In genomic region chr19:46132508-46133100, GRCh38 we compare ENCODE assay signal across 1 cellular context.
TF ChIP-seq lines count a peak whose summit lies in the region.

No MANE protein-coding gene starts in this region.

TF ChIP-seq in HEK293, 187 proteins besides CTCF, POLR2A, EP300 and RAD21 (continued from another document):
- TF ChIP-seq TSHZ1 (tag by site-specific recombination; IDR thresholded peaks at IDR 0.05; ENCODE audit: borderline replicate concordance) = no peak
- no peak for TF ChIP-seq ZFP41 (tag by site-specific recombination; IDR thresholded peaks at IDR 0.05; ENCODE audit: borderline replicate concordance)
- peak; percentile 7; the same call in 1 of the 2 replicates for TF ChIP-seq ZNF211 (tag by site-specific recombination; IDR thresholded peaks at IDR 0.05; ENCODE audit: low read depth)
- no peak for TF ChIP-seq ZNF350 (tag by site-specific recombination; IDR thresholded peaks at IDR 0.05)
- TF ChIP-seq, protein P1, sequence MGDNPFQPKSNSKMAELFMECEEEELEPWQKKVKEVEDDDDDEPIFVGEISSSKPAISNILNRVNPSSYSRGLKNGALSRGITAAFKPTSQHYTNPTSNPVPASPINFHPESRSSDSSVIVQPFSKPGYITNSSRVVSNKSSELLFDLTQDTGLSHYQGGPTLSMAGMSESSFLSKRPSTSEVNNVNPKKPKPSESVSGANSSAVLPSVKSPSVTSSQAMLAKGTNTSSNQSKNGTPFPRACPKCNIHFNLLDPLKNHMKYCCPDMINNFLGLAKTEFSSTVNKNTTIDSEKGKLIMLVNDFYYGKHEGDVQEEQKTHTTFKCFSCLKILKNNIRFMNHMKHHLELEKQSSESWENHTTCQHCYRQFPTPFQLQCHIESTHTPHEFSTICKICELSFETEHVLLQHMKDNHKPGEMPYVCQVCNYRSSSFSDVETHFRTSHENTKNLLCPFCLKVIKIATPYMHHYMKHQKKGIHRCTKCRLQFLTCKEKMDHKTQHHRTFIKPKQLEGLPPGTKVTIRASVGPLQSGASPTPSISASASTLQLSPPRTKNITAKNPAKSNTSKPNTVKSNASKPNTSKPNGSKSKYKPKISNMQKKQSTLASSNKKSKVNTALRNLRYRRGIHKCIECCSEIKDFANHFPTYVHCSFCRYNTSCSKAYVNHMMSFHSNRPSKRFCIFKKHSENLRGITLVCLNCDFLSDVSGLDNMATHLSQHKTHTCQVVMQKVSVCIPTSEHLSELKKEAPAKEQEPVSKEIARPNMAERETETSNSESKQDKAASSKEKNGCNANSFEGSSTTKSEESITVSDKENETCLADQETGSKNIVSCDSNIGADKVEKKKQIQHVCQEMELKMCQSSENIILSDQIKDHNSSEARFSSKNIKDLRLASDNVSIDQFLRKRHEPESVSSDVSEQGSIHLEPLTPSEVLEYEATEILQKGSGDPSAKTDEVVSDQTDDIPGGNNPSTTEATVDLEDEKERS (tag by site-specific recombination; IDR thresholded peaks at IDR 0.05) = peak; percentile 21; the same call in 1 of the 2 replicates
- no peak for TF ChIP-seq ZNF19 (tag by site-specific recombination; IDR thresholded peaks at IDR 0.05; ENCODE audit: low read depth)
- TF ChIP-seq, protein P2, sequence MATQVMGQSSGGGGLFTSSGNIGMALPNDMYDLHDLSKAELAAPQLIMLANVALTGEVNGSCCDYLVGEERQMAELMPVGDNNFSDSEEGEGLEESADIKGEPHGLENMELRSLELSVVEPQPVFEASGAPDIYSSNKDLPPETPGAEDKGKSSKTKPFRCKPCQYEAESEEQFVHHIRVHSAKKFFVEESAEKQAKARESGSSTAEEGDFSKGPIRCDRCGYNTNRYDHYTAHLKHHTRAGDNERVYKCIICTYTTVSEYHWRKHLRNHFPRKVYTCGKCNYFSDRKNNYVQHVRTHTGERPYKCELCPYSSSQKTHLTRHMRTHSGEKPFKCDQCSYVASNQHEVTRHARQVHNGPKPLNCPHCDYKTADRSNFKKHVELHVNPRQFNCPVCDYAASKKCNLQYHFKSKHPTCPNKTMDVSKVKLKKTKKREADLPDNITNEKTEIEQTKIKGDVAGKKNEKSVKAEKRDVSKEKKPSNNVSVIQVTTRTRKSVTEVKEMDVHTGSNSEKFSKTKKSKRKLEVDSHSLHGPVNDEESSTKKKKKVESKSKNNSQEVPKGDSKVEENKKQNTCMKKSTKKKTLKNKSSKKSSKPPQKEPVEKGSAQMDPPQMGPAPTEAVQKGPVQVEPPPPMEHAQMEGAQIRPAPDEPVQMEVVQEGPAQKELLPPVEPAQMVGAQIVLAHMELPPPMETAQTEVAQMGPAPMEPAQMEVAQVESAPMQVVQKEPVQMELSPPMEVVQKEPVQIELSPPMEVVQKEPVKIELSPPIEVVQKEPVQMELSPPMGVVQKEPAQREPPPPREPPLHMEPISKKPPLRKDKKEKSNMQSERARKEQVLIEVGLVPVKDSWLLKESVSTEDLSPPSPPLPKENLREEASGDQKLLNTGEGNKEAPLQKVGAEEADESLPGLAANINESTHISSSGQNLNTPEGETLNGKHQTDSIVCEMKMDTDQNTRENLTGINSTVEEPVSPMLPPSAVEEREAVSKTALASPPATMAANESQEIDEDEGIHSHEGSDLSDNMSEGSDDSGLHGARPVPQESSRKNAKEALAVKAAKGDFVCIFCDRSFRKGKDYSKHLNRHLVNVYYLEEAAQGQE (tag by site-specific recombination; IDR thresholded peaks at IDR 0.05) = no peak
- no peak for TF ChIP-seq ZNF132 (tag by site-specific recombination; IDR thresholded peaks at IDR 0.05; ENCODE audit: borderline replicate concordance)
- no peak for TF ChIP-seq ZNF792 (tag by site-specific recombination; IDR thresholded peaks at IDR 0.05)
- 0 out of 2 replicates have a peak, but pooled peaks have one; percentile 10 for TF ChIP-seq ZNF266 (tag by site-specific recombination; IDR thresholded peaks at IDR 0.05; ENCODE audit: low read depth)
- TF ChIP-seq ZNF274 (IDR thresholded peaks at IDR 0.05; ENCODE audit: low read length) = no peak
- no peak for TF ChIP-seq ZNF274 (tag by site-specific recombination; IDR thresholded peaks at IDR 0.05; ENCODE audit: borderline replicate concordance)
- TF ChIP-seq ZNF416 (tag by site-specific recombination; IDR thresholded peaks at IDR 0.05) = 0 out of 2 replicates have a peak, but pooled peaks have one; percentile 55
- TF ChIP-seq MYNN (tag by site-specific recombination; IDR thresholded peaks at IDR 0.05; ENCODE audit: borderline replicate concordance) = no peak
- TF ChIP-seq ZNF596 (tag by site-specific recombination; IDR thresholded peaks at IDR 0.05) = no peak
- TF ChIP-seq ZNF311 (tag by site-specific recombination; IDR thresholded peaks at IDR 0.05; ENCODE audit: borderline replicate concordance) = peak; percentile 28; the same call in 1 of the 2 replicates
- no peak for TF ChIP-seq ZNF660 (tag by site-specific recombination; IDR thresholded peaks at IDR 0.05)
- no peak for TF ChIP-seq SP7 (tag by site-specific recombination; IDR thresholded peaks at IDR 0.05)
- TF ChIP-seq ZNF341 (tag by site-specific recombination; IDR thresholded peaks at IDR 0.05; ENCODE audit: low read depth) = no peak
- no peak; the same call in 1 of the 2 replicates for TF ChIP-seq WT1 (tag by site-specific recombination; IDR thresholded peaks at IDR 0.05)
- TF ChIP-seq ZSCAN18 (tag by site-specific recombination; IDR thresholded peaks at IDR 0.05) = peak; percentile 41; the same call in 1 of the 2 replicates
- 0 out of 2 replicates have a peak, but pooled peaks have one; percentile 44 for TF ChIP-seq ZFP37 (tag by site-specific recombination; IDR thresholded peaks at IDR 0.05)
- peak; percentile 22; the same call in 1 of the 2 replicates for TF ChIP-seq ZNF114 (tag by site-specific recombination; IDR thresholded peaks at IDR 0.05)
- TF ChIP-seq ZNF133 (tag by site-specific recombination; IDR thresholded peaks at IDR 0.05) = peak; percentile 49; the same call in 1 of the 2 replicates
- TF ChIP-seq ZNF157 (tag by site-specific recombination; IDR thresholded peaks at IDR 0.05) = no peak
- TF ChIP-seq GLIS1 (tag by site-specific recombination; IDR thresholded peaks at IDR 0.05) = no peak
- peak; percentile 69; the same call in 1 of the 2 replicates for TF ChIP-seq ZNF776 (tag by site-specific recombination; IDR thresholded peaks at IDR 0.05; ENCODE audit: borderline replicate concordance)
- no peak for TF ChIP-seq IKZF3 (tag by site-specific recombination; IDR thresholded peaks at IDR 0.05)
- no peak for TF ChIP-seq SP2 (tag by site-specific recombination; IDR thresholded peaks at IDR 0.05)
- peak; percentile 15; the same call in 1 of the 2 replicates for TF ChIP-seq ZNF169 (tag by site-specific recombination; IDR thresholded peaks at IDR 0.05)
- TF ChIP-seq KLF17 (tag by site-specific recombination; IDR thresholded peaks at IDR 0.05) = no peak
- TF ChIP-seq SALL2 (tag by site-specific recombination; IDR thresholded peaks at IDR 0.05; ENCODE audit: borderline replicate concordance) = peak; percentile 63; the same call in 1 of the 2 replicates
- no peak for TF ChIP-seq HOXA7 (CRISPR knock-in tag; IDR thresholded peaks at IDR 0.05; ENCODE audit: borderline replicate concordance)
- 0 out of 2 replicates have a peak, but pooled peaks have one; percentile 19 for TF ChIP-seq ZNF501 (tag by site-specific recombination; IDR thresholded peaks at IDR 0.05)
- peak; percentile 99 for TF ChIP-seq PRDM1 (tag by site-specific recombination; IDR thresholded peaks at IDR 0.05)
- peak; percentile 96 for TF ChIP-seq ZNF366 (tag by site-specific recombination; conservative IDR thresholded peaks at IDR 0.05)
- TF ChIP-seq SCRT2 (tag by site-specific recombination; IDR thresholded peaks at IDR 0.05) = no peak
- no peak for TF ChIP-seq SP3 (tag by site-specific recombination; IDR thresholded peaks at IDR 0.05)
- TF ChIP-seq ZNF155 (tag by site-specific recombination; IDR thresholded peaks at IDR 0.05) = no peak
- TF ChIP-seq, protein P3, sequence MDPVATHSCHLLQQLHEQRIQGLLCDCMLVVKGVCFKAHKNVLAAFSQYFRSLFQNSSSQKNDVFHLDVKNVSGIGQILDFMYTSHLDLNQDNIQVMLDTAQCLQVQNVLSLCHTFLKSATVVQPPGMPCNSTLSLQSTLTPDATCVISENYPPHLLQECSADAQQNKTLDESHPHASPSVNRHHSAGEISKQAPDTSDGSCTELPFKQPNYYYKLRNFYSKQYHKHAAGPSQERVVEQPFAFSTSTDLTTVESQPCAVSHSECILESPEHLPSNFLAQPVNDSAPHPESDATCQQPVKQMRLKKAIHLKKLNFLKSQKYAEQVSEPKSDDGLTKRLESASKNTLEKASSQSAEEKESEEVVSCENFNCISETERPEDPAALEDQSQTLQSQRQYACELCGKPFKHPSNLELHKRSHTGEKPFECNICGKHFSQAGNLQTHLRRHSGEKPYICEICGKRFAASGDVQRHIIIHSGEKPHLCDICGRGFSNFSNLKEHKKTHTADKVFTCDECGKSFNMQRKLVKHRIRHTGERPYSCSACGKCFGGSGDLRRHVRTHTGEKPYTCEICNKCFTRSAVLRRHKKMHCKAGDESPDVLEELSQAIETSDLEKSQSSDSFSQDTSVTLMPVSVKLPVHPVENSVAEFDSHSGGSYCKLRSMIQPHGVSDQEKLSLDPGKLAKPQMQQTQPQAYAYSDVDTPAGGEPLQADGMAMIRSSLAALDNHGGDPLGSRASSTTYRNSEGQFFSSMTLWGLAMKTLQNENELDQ (tag by site-specific recombination; IDR thresholded peaks at IDR 0.05; ENCODE audit: low read depth) = no peak
- TF ChIP-seq ZNF76 (tag by site-specific recombination; IDR thresholded peaks at IDR 0.05; ENCODE audit: borderline replicate concordance, low read depth) = no peak
- TF ChIP-seq HOXD13 (CRISPR knock-in tag; IDR thresholded peaks at IDR 0.05; ENCODE audit: borderline replicate concordance) = no peak
- TF ChIP-seq, protein P4, sequence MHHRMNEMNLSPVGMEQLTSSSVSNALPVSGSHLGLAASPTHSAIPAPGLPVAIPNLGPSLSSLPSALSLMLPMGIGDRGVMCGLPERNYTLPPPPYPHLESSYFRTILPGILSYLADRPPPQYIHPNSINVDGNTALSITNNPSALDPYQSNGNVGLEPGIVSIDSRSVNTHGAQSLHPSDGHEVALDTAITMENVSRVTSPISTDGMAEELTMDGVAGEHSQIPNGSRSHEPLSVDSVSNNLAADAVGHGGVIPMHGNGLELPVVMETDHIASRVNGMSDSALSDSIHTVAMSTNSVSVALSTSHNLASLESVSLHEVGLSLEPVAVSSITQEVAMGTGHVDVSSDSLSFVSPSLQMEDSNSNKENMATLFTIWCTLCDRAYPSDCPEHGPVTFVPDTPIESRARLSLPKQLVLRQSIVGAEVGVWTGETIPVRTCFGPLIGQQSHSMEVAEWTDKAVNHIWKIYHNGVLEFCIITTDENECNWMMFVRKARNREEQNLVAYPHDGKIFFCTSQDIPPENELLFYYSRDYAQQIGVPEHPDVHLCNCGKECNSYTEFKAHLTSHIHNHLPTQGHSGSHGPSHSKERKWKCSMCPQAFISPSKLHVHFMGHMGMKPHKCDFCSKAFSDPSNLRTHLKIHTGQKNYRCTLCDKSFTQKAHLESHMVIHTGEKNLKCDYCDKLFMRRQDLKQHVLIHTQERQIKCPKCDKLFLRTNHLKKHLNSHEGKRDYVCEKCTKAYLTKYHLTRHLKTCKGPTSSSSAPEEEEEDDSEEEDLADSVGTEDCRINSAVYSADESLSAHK (tag by site-specific recombination; IDR thresholded peaks at IDR 0.05) = no peak
- no peak for TF ChIP-seq ZSCAN16 (tag by site-specific recombination; IDR thresholded peaks at IDR 0.05)
- TF ChIP-seq ZNF404 (tag by site-specific recombination; IDR thresholded peaks at IDR 0.05) = 0 out of 2 replicates have a peak, but pooled peaks have one; percentile 3
